In genomic region chr14:38255408-38255672, GRCh38 we compare ENCODE assay signal across 11 cellular contexts. TPM values are rescaled to one million over a fixed set of nuclear protein-coding genes. Genes with fewer than 3 reads are reported as not detected.
DNase-seq lines count a peak whose midpoint lies in the region; ATAC-seq and TF ChIP-seq lines count a peak whose summit lies in the region.
"Had no signal": no experiment of that assay in that cellular context is flagged by ENCODE, and none has a peak within 500 bp of the region (broad histone marks: within the 10 kb centered on the region; RNA-seq: fewer than 3 reads in every experiment).

No MANE protein-coding gene starts in this region.

- no peak overlapping the region for H3K18ac ChIP-seq in mesendoderm (ENCODE audit: low read length)

- no peaks in the 10 kb centered on the region for H3K9me3 ChIP-seq in tibial artery
- H3K9me3 ChIP-seq: BE2C had no signal

- peak overlapping the region; percentile 38 for H3K4me2 ChIP-seq in mesendoderm (ENCODE audit: low read length)

- H2BK5ac ChIP-seq in mesendoderm (ENCODE audit: low read length) = no peak overlapping the region

- peaks cover 2% of the 10 kb centered on the region for H3K9me3 Mint-ChIP-seq in activated CD4-positive, alpha-beta T cell treated with anti-CD3 and anti-CD28 coated beads, Interleukin-2, amount 10 ng/mL, durations not matched to agents 24 days and 14 days

- H3K36me3 ChIP-seq in mesendoderm (ENCODE audit: control insufficient read depth, insufficient read depth, low read length) (no peaks in the 10 kb centered on the region), tibial artery (no peaks in the 10 kb centered on the region)
- H3K36me3 ChIP-seq: BE2C had no signal

- H3K4ac ChIP-seq in mesendoderm (ENCODE audit: low read depth, low read length) = no peak overlapping the region

- no peak overlapping the region for H2BK120ac ChIP-seq in mesendoderm (ENCODE audit: low read depth, low read length)

- H3K4me1 ChIP-seq in mesendoderm (ENCODE audit: control insufficient read depth, low read depth, low read length) (peaks cover 4% of the 10 kb centered on the region), tibial artery (peaks cover 0 to 14% (median 9%) of the 10 kb centered on the region in 4 donors)
- H3K4me1 ChIP-seq: BE2C had no signal

- peaks cover 15% of the 10 kb centered on the region for H3K27me3 ChIP-seq in mesendoderm (ENCODE audit: insufficient read depth, low read length, poor library complexity)
- peaks cover 0 to 19% of the 10 kb centered on the region in 2 donors for H3K27me3 ChIP-seq in tibial artery
- H3K27me3 ChIP-seq: BE2C had no signal

- ATAC-seq in GM21423 (IDR thresholded peaks at IDR 0.05; ENCODE audit: unreplicated experiment) = no peak

- H4K5ac ChIP-seq in mesendoderm (ENCODE audit: low read length) = no peak overlapping the region

- H3K79me1 ChIP-seq in mesendoderm (ENCODE audit: low read length) = no peaks in the 10 kb centered on the region

- no peak overlapping the region for H2AK5ac ChIP-seq in mesendoderm (ENCODE audit: low read length)

- WGBS in mesendoderm (ENCODE audit: extremely low coverage, insufficient coverage, low lambda C conversion rate) = no CpG with 5 or more reads among the region's 29 CpGs

- TF ChIP-seq CTCF in tibial artery (IDR thresholded peaks at IDR 0.05) = no peak

- no peak overlapping the region for H3K4me3 Mint-ChIP-seq in activated CD4-positive, alpha-beta T cell treated with anti-CD3 and anti-CD28 coated beads, Interleukin-2, amount 10 ng/mL, durations not matched to agents 24 days and 14 days

- H3K27ac Mint-ChIP-seq in activated CD4-positive, alpha-beta T cell treated with anti-CD3 and anti-CD28 coated beads, Interleukin-2, amount 10 ng/mL, durations not matched to agents 24 days and 14 days = no peak overlapping the region

- intact Hi-C loops in activated CD4-positive, alpha-beta T cell treated with anti-CD3 and anti-CD28 coated beads, Interleukin-2, amount 10 ng/mL, durations not matched to agents 24 days and 14 days (cut with micrococcal nuclease) = no loop called here
- intact Hi-C loops in tibial artery (cut with DNase I; ENCODE audit: low total_unique reads) = no loop called here

- peak overlapping the region; percentile 62 for H3K9ac ChIP-seq in mesendoderm (ENCODE audit: low read length)

- no peak overlapping the region for H2BK15ac ChIP-seq in mesendoderm (replicated peaks; ENCODE audit: low read depth)

- H4K8ac ChIP-seq in mesendoderm (ENCODE audit: low read depth, low read length) = no peak overlapping the region

- H3K27ac ChIP-seq in mesendoderm (ENCODE audit: low read depth, low read length) = no peak overlapping the region
- H3K27ac ChIP-seq in tibial artery = peak overlapping the region in 1 of 2 donors; percentile 3

- H3K23ac ChIP-seq in mesendoderm (ENCODE audit: low read length) = no peak overlapping the region

- no peaks in the 10 kb centered on the region for H3K36me3 Mint-ChIP-seq in activated CD4-positive, alpha-beta T cell treated with anti-CD3 and anti-CD28 coated beads, Interleukin-2, amount 10 ng/mL, durations not matched to agents 24 days and 14 days (ENCODE audit: low read depth)

- peak overlapping the region; percentile 1 for H3K4me3 ChIP-seq in mesendoderm (ENCODE audit: low read length)
- H3K4me3 ChIP-seq in tibial artery = peak overlapping the region; percentile 43 to 49

- peaks cover 4% of the 10 kb centered on the region for H3K4me1 Mint-ChIP-seq in activated CD4-positive, alpha-beta T cell treated with anti-CD3 and anti-CD28 coated beads, Interleukin-2, amount 10 ng/mL, durations not matched to agents 24 days and 14 days

- H3K56ac ChIP-seq in mesendoderm (ENCODE audit: low read length) = peak overlapping the region; percentile 83

- DNase-seq in activated CD4-positive, alpha-beta T cell treated with anti-CD3 and anti-CD28 coated beads, Interleukin-2, amount 10 ng/mL, durations not matched to agents 24 days and 14 days = peak; percentile 52
- DNase-seq in activated CD4-positive, alpha-beta T cell treated with anti-CD3 and anti-CD28 coated beads, Interleukin-2, amount 50 U/mL, for 4 hours = no peak
- DNase-seq in dermis blood vessel endothelial cell (peak; percentile 63), mesendoderm (no peak), tibial artery (no peak), germinal center (ENCODE audit: low spot score) (no peak), AG08395 (ENCODE audit: low spot score) (no peak)
- DNase-seq: activated effector memory CD4-positive, alpha-beta T cell treated with anti-CD3 and anti-CD28 coated beads, Interleukin-2, amount 50 U/mL, for 16 hours; BE2C had no signal

- H3K27me3 Mint-ChIP-seq in activated CD4-positive, alpha-beta T cell treated with anti-CD3 and anti-CD28 coated beads, Interleukin-2, amount 10 ng/mL, durations not matched to agents 24 days and 14 days = peaks cover 37% of the 10 kb centered on the region

- H3K79me2 ChIP-seq in mesendoderm (ENCODE audit: control insufficient read depth, insufficient read depth, low read length) = no peaks in the 10 kb centered on the region

RNA-seq across cellular contexts. Expression of gene CLEC14A, which starts 0.6 kb away (rescaled TPM):
- not detected in 2 replicates for total RNA-seq in activated CD4-positive, alpha-beta T cell treated with anti-CD3 and anti-CD28 coated beads, Interleukin-2, amount 10 ng/mL, durations not matched to agents 24 days and 14 days
- 303 and 344 TPM in 2 replicates for total RNA-seq in dermis blood vessel endothelial cell
- 0.24 TPM for polyA plus RNA-seq in mesendoderm (2013, experiment 1 of 2)
- 0.24 TPM for polyA plus RNA-seq in mesendoderm (2013, experiment 2 of 2)
- total RNA-seq: NCI-H460 had no signal

RNA-seq across cellular contexts. Expression of gene SSTR1, which starts 47.6 kb away (rescaled TPM):
- not detected in 2 replicates for total RNA-seq in activated CD4-positive, alpha-beta T cell treated with anti-CD3 and anti-CD28 coated beads, Interleukin-2, amount 10 ng/mL, durations not matched to agents 24 days and 14 days
- 0.17 and 0.33 TPM in 2 replicates for total RNA-seq in dermis blood vessel endothelial cell
- polyA plus RNA-seq in mesendoderm (2013, experiment 1 of 2) = 0.74 TPM
- polyA plus RNA-seq in mesendoderm (2013, experiment 2 of 2) = 0.78 TPM
- total RNA-seq: NCI-H460 had no signal

Comparison
In these comparisons a context has a peak if more than half of its experiments do, and no peak if none do; other contexts are left out.
1. DNase-seq: peak in activated CD4-positive, alpha-beta T cell treated with anti-CD3 and anti-CD28 coated beads, Interleukin-2, amount 10 ng/mL, durations not matched to agents 24 days and 14 days (single experiment) and dermis blood vessel endothelial cell (single experiment); none in activated CD4-positive, alpha-beta T cell treated with anti-CD3 and anti-CD28 coated beads, Interleukin-2, amount 50 U/mL, for 4 hours (0 of 2), mesendoderm (single experiment), tibial artery (0 of 2), germinal center (single experiment) and AG08395 (single experiment).
2. RNA of gene CLEC14A, which starts 0.6 kb away (total RNA-seq): 303 to 344 TPM in dermis blood vessel endothelial cell; not detected in activated CD4-positive, alpha-beta T cell treated with anti-CD3 and anti-CD28 coated beads, Interleukin-2, amount 10 ng/mL, durations not matched to agents 24 days and 14 days; every median in the first group is over 100 times any median in the second.